In genomic region chr1:248751635-248752034, GRCh38 we compare ENCODE assay signal across 31 cellular contexts. TPM values are rescaled to one million over a fixed set of nuclear protein-coding genes. Genes with fewer than 3 reads are reported as not detected.
DNase-seq lines count a peak whose midpoint lies in the region; ATAC-seq lines count a peak whose summit lies in the region.
"Had no signal": no experiment of that assay in that cellular context is flagged by ENCODE, and none has a peak within 500 bp of the region (broad histone marks: within the 10 kb centered on the region; RNA-seq: fewer than 3 reads in every experiment).

No MANE protein-coding gene starts in this region.

- POLR2A ChIA-PET in naive thymus-derived CD8-positive, alpha-beta T cell (lab: Charles Lee) = no interaction called here

- no peaks in the 10 kb centered on the region for H3K4me1 ChIP-seq in aorta (ENCODE audit: control insufficient read depth in 1 of 2, insufficient read depth in 2 of 2, low read length in 2 of 2)
- H3K4me1 ChIP-seq: stomach, tibial nerve had no signal

- H3K4me1 Mint-ChIP-seq in activated CD8-positive, alpha-beta memory T cell treated with anti-CD3 and anti-CD28 coated beads, Interleukin-2, amount 10 ng/mL, durations not matched to agents 7 days and 5 days = peaks cover 5% of the 10 kb centered on the region
- H3K4me1 Mint-ChIP-seq in T-helper 17 cell = peaks cover 10% of the 10 kb centered on the region
- H3K4me1 Mint-ChIP-seq in naive thymus-derived CD8-positive, alpha-beta T cell = peaks cover 8 to 22% (median 12%) of the 10 kb centered on the region in 4 donors

- H3K36me3 Mint-ChIP-seq in activated CD8-positive, alpha-beta memory T cell treated with anti-CD3 and anti-CD28 coated beads, Interleukin-2, amount 10 ng/mL, durations not matched to agents 7 days and 5 days = no peaks in the 10 kb centered on the region
- no peaks in the 10 kb centered on the region for H3K36me3 Mint-ChIP-seq in T-helper 17 cell (ENCODE audit: low read depth)
- no peaks in the 10 kb centered on the region for H3K36me3 Mint-ChIP-seq in naive thymus-derived CD8-positive, alpha-beta T cell

- 79 to 82% methylated on average over 4 of the region's 4 CpGs for WGBS in aorta, 2 donors

- H3K36me3 ChIP-seq in aorta (ENCODE audit: control insufficient read depth in 1 of 2, insufficient read depth in 2 of 2, low read length in 1 of 2) = no peaks in the 10 kb centered on the region
- H3K36me3 ChIP-seq: stomach, tibial nerve had no signal

- no peak overlapping the region for H3K4me3 Mint-ChIP-seq in activated CD8-positive, alpha-beta memory T cell treated with anti-CD3 and anti-CD28 coated beads, Interleukin-2, amount 10 ng/mL, durations not matched to agents 7 days and 5 days
- H3K4me3 Mint-ChIP-seq in T-helper 17 cell = peak overlapping the region; percentile 31
- peak overlapping the region in 8 of 10 donors; percentile 7 to 68 (median 49) for H3K4me3 Mint-ChIP-seq in naive thymus-derived CD8-positive, alpha-beta T cell
- H3K4me3 Mint-ChIP-seq: activated CD4-positive, alpha-beta T cell treated with anti-CD3 and anti-CD28 coated beads for 36 hours; activated T-cell treated with anti-CD3 and anti-CD28 coated beads, Interleukin-2, amount 50 U/mL, for 24 hours had no signal

- CTCF ChIA-PET in activated CD8-positive, alpha-beta memory T cell treated with anti-CD3 and anti-CD28 coated beads, Interleukin-2, amount 10 ng/mL, durations not matched to agents 7 days and 5 days (lab: Charles Lee) = no interaction called here

- H3K4me3 ChIP-seq in aorta (ENCODE audit: low read length in 2 of 2) = no peak overlapping the region
- H3K4me3 ChIP-seq: stomach, tibial nerve had no signal

- intact Hi-C loops in aorta (cut with DNase I) = no loop called here

- no peak overlapping the region for H3K27ac Mint-ChIP-seq in activated CD8-positive, alpha-beta memory T cell treated with anti-CD3 and anti-CD28 coated beads, Interleukin-2, amount 10 ng/mL, durations not matched to agents 7 days and 5 days
- H3K27ac Mint-ChIP-seq in T-helper 17 cell = peak overlapping the region; percentile 61
- H3K27ac Mint-ChIP-seq in naive thymus-derived CD8-positive, alpha-beta T cell = peak overlapping the region in 9 of 10 donors; percentile 23 to 87 (median 75)
- H3K27ac Mint-ChIP-seq: activated CD4-positive, alpha-beta T cell treated with anti-CD3 and anti-CD28 coated beads for 36 hours; activated T-cell treated with anti-CD3 and anti-CD28 coated beads, Interleukin-2, amount 50 U/mL, for 24 hours had no signal

- peak; percentile 51 for ATAC-seq in activated CD8-positive, alpha-beta memory T cell treated with anti-CD3 and anti-CD28 coated beads, Interleukin-2, amount 10 ng/mL, durations not matched to agents 7 days and 5 days
- ATAC-seq in HG03354 (IDR thresholded peaks at IDR 0.05; ENCODE audit: poor library complexity, severe bottlenecking, unreplicated experiment) (peak; percentile 23), T-helper 17 cell (peak; percentile 25), aorta (ENCODE audit: low FRiP score) (no peak)
- no peak for ATAC-seq in naive thymus-derived CD8-positive, alpha-beta T cell
- ATAC-seq: left ventricle myocardium superior had no signal

- H3K27me3 ChIP-seq in aorta (ENCODE audit: control insufficient read depth in 1 of 2, insufficient read depth in 2 of 2, low read length in 1 of 2) = no peaks in the 10 kb centered on the region
- H3K27me3 ChIP-seq: stomach, tibial nerve had no signal

- H3K27ac ChIP-seq in aorta (ENCODE audit: low read depth in 1 of 2, low read length in 2 of 2) = no peak overlapping the region
- H3K27ac ChIP-seq: 22Rv1, epithelial cell of prostate, HL-60, stomach, tibial nerve had no signal

- DNase-seq in activated CD8-positive, alpha-beta memory T cell treated with anti-CD3 and anti-CD28 coated beads, Interleukin-2, amount 10 ng/mL, durations not matched to agents 7 days and 5 days = no peak
- DNase-seq in activated CD8-positive, alpha-beta memory T cell treated with anti-CD3 and anti-CD28 coated beads, Interleukin-2, amount 50 U/mL, for 48 hours = no peak
- DNase-seq in T-helper 17 cell = no peak
- DNase-seq in naive thymus-derived CD8-positive, alpha-beta T cell = no peak
- DNase-seq in islet precursor cell = no peak
- no peak for DNase-seq in NCI-H2081 (lab: John Stamatoyannopoulos, UW)
- no peak for DNase-seq in aorta
- DNase-seq: activated CD8-positive, alpha-beta memory T cell treated with anti-CD3 and anti-CD28 coated beads for 24 hours; activated T-cell treated with anti-CD3 and anti-CD28 coated beads, Interleukin-2, amount 50 U/mL, for 24 hours; amygdala; effector CD4-positive, alpha-beta T cell; GDM1; glutamatergic neuron; left ventricle myocardium superior; NCI-H1105 treated with DMSO at 0.1 percent for 48 hours; NCI-H2029 treated with DMSO at 0.1 percent for 48 hours; NCI-H345; NCI-H748 treated with DMSO at 0.1 percent for 48 hours; occipital lobe; RPMI8226; stomach had no signal

- no peaks in the 10 kb centered on the region for H3K9me3 Mint-ChIP-seq in activated CD8-positive, alpha-beta memory T cell treated with anti-CD3 and anti-CD28 coated beads, Interleukin-2, amount 10 ng/mL, durations not matched to agents 7 days and 5 days (ENCODE audit: low read depth)
- H3K9me3 Mint-ChIP-seq in naive thymus-derived CD8-positive, alpha-beta T cell = no peaks in the 10 kb centered on the region
- H3K9me3 Mint-ChIP-seq: activated T-cell treated with anti-CD3 and anti-CD28 coated beads, Interleukin-2, amount 50 U/mL, for 24 hours had no signal

- no peaks in the 10 kb centered on the region for H3K27me3 Mint-ChIP-seq in activated CD8-positive, alpha-beta memory T cell treated with anti-CD3 and anti-CD28 coated beads, Interleukin-2, amount 10 ng/mL, durations not matched to agents 7 days and 5 days
- no peaks in the 10 kb centered on the region for H3K27me3 Mint-ChIP-seq in T-helper 17 cell
- peaks cover 0 to 2% (median 0%) of the 10 kb centered on the region in 5 donors for H3K27me3 Mint-ChIP-seq in naive thymus-derived CD8-positive, alpha-beta T cell
- H3K27me3 Mint-ChIP-seq: activated CD4-positive, alpha-beta T cell treated with anti-CD3 and anti-CD28 coated beads for 36 hours; activated T-cell treated with anti-CD3 and anti-CD28 coated beads, Interleukin-2, amount 50 U/mL, for 24 hours had no signal

- no peaks in the 10 kb centered on the region for H3K9me3 ChIP-seq in T-helper 17 cell (ENCODE audit: control insufficient read depth, low read length, poor library complexity, severe bottlenecking)
- H3K9me3 ChIP-seq in aorta (ENCODE audit: control insufficient read depth, low read length) = no peaks in the 10 kb centered on the region
- H3K9me3 ChIP-seq: stomach, tibial nerve had no signal

RNA-seq across cellular contexts. Expression of gene LYPD8, which starts 3.9 kb away (rescaled TPM):
- not detected for total RNA-seq in activated CD8-positive, alpha-beta memory T cell treated with anti-CD3 and anti-CD28 coated beads, Interleukin-2, amount 10 ng/mL, durations not matched to agents 7 days and 5 days
- total RNA-seq in T-helper 17 cell = not detected
- total RNA-seq in naive thymus-derived CD8-positive, alpha-beta T cell = not detected
- not detected for polyA plus RNA-seq in naive thymus-derived CD8-positive, alpha-beta T cell
- total RNA-seq in aorta = not detected
- 1 to 10 TPM; 1.4 to 4.8 TPM for polyA plus RNA-seq in aorta
- total RNA-seq: activated CD4-positive, alpha-beta T cell treated with anti-CD3 and anti-CD28 coated beads for 36 hours; bronchial epithelial cell; left ventricle myocardium superior; LHCN-M2; occipital lobe; tibial nerve had no signal
- polyA plus RNA-seq: keratinocyte had no signal

RNA-seq across cellular contexts. Expression of gene OR14I1, which starts 49.1 kb away (rescaled TPM):
- total RNA-seq in activated CD8-positive, alpha-beta memory T cell treated with anti-CD3 and anti-CD28 coated beads, Interleukin-2, amount 10 ng/mL, durations not matched to agents 7 days and 5 days = not detected
- not detected for total RNA-seq in T-helper 17 cell
- not detected for total RNA-seq in naive thymus-derived CD8-positive, alpha-beta T cell
- polyA plus RNA-seq in naive thymus-derived CD8-positive, alpha-beta T cell = not detected
- not detected for total RNA-seq in aorta
- polyA plus RNA-seq in aorta = not detected
- total RNA-seq: activated CD4-positive, alpha-beta T cell treated with anti-CD3 and anti-CD28 coated beads for 36 hours; bronchial epithelial cell; left ventricle myocardium superior; LHCN-M2; occipital lobe; SK-MEL-5; stomach; tibial nerve had no signal
- polyA plus RNA-seq: keratinocyte, stomach had no signal

Comparison
In these comparisons a context has a peak if more than half of its experiments do, and no peak if none do; other contexts are left out.
1. ATAC-seq: peak in activated CD8-positive, alpha-beta memory T cell treated with anti-CD3 and anti-CD28 coated beads, Interleukin-2, amount 10 ng/mL, durations not matched to agents 7 days and 5 days (single experiment), HG03354 (single experiment) and T-helper 17 cell (single experiment); none in naive thymus-derived CD8-positive, alpha-beta T cell (0 of 2) and aorta (single experiment).